ENCODE assay signal across 1 cellular context in genomic region chr17:74414510-74414909, GRCh38.
TF ChIP-seq lines count a peak whose summit lies in the region.

No MANE protein-coding gene starts in this region.

TF ChIP-seq in HepG2, 621 proteins besides CTCF, POLR2A, EP300 and RAD21:
- peak; percentile 70 for TF ChIP-seq CREB1 (IDR thresholded peaks at IDR 0.05)
- TF ChIP-seq CREB1 (CRISPR knock-in tag; IDR thresholded peaks at IDR 0.05) = no peak
- no peak for TF ChIP-seq ZNF101 (CRISPR knock-in tag; IDR thresholded peaks at IDR 0.05; ENCODE audit: borderline replicate concordance, low read depth)
- peak; percentile 88 for TF ChIP-seq ATF7 (IDR thresholded peaks at IDR 0.05)
- no peak for TF ChIP-seq ATF7 (CRISPR knock-in tag; IDR thresholded peaks at IDR 0.05)
- TF ChIP-seq SAFB2 (CRISPR knock-in tag; IDR thresholded peaks at IDR 0.05; ENCODE audit: borderline replicate concordance, low read depth) = no peak
- TF ChIP-seq ATF4 (CRISPR knock-in tag; IDR thresholded peaks at IDR 0.05) = 0 out of 4 replicates have a peak, but pooled peaks of 1 of the 2 experiments have one; percentile 26
- TF ChIP-seq FOSL2 (CRISPR knock-in tag; IDR thresholded peaks at IDR 0.05) = peak; percentile 26; the same call in 1 of the 2 replicates
